18 cellular contexts compared by ENCODE assay signal in genomic region chr9:100465765-100466164, GRCh38. TPM values are rescaled to one million over a fixed set of nuclear protein-coding genes. Genes with fewer than 3 reads are reported as not detected.
A peak's percentile ranks its signal among the peaks of the same experiment; 100 is the strongest.
DNase-seq lines count a peak whose midpoint lies in the region; ATAC-seq and TF ChIP-seq lines count a peak whose summit lies in the region.
"Had no signal": no experiment of that assay in that cellular context is flagged by ENCODE, and none has a peak within 500 bp of the region (broad histone marks: within the 10 kb centered on the region; RNA-seq: fewer than 3 reads in every experiment).

No MANE protein-coding gene starts in this region.

- no peak for DNase-seq in Right ventricle myocardium superior
- DNase-seq in cardiac septum (ENCODE audit: low spot score): no peak
- peak; percentile 5 for DNase-seq in NCI-H526 treated with DMSO at 0.1 percent for 48 hours (lab: John Stamatoyannopoulos, UW)
- DNase-seq in dorsolateral prefrontal cortex: no peak
- DNase-seq in activated T-cell treated with anti-CD3 and anti-CD28 coated beads for 4 hours: no peak
- DNase-seq: Calu3; CD8-positive, alpha-beta T cell; DMS79 treated with DMSO at 0.1 percent for 48 hours; HFFc6; KBM-7; NCI-H1417 treated with DMSO at 0.1 percent for 48 hours; NCI-H187 treated with DMSO at 0.1 percent for 48 hours; NCI-H446; PC-9; SJCRH30 had no signal

- intact Hi-C loops in Right ventricle myocardium superior (cut with DNase I): no loop called here
- intact Hi-C loops in cardiac septum (cut with DNase I): no loop called here
- intact Hi-C loops in dorsolateral prefrontal cortex (cut with DNase I): no loop called here

- ATAC-seq in Right ventricle myocardium superior (ENCODE audit: poor library complexity) (peak; percentile 40), GM19397 (IDR thresholded peaks at IDR 0.05; ENCODE audit: unreplicated experiment) (no peak)
- ATAC-seq: CD8-positive, alpha-beta T cell had no signal

- H3K4me3 ChIP-seq in dorsolateral prefrontal cortex: peak overlapping the region in 4 of 59 donors; percentile 2 to 22 (median 16)
- H3K4me3 ChIP-seq: BLaER1 treated with 17β-estradiol and CSF1 and Interleukin-3, amounts not matched to agents 10 nM and 100 nM; PC-9; SJCRH30 had no signal

- no peaks in the 10 kb centered on the region for H3K27me3 ChIP-seq in dorsolateral prefrontal cortex
- H3K27me3 ChIP-seq: BLaER1 treated with 17β-estradiol and CSF1 and Interleukin-3, amounts not matched to agents 10 nM and 100 nM; SJCRH30 had no signal

- TF ChIP-seq CTCF in dorsolateral prefrontal cortex (IDR thresholded peaks at IDR 0.05 in 54 of 56, conservative IDR thresholded peaks at IDR 0.05 in 2 of 56; ENCODE audit: low read depth in 1 of 56, partially characterized antibody in 56 of 56): no peak

- peak overlapping the region in 54 of 59 donors; percentile 4 to 87 (median 68) for H3K27ac ChIP-seq in dorsolateral prefrontal cortex
- H3K27ac ChIP-seq in temporal lobe (ENCODE audit: low read depth, low read length): peak overlapping the region; percentile 67
- H3K27ac ChIP-seq: BLaER1 treated with 17β-estradiol and CSF1 and Interleukin-3, amounts not matched to agents 10 nM and 100 nM; PC-9; SJCRH30 had no signal

RNA-seq across cellular contexts. Expression of gene TMEFF1, which starts 7.2 kb away (rescaled TPM):
- total RNA-seq in Right ventricle myocardium superior (not detected), cardiac septum (0.46 TPM), dorsolateral prefrontal cortex (10 to 100 TPM; 15.9 to 42.8 (median 25.6) TPM), temporal lobe (38.4 TPM)
- total RNA-seq: CD8-positive, alpha-beta T cell had no signal

RNA-seq across cellular contexts. Expression of gene MSANTD3, which starts 38.8 kb away (rescaled TPM):
- 15.5 TPM for total RNA-seq in Right ventricle myocardium superior
- 32.3 TPM for total RNA-seq in cardiac septum
- total RNA-seq in dorsolateral prefrontal cortex: 10 to 100 TPM; 19.8 to 52.0 (median 34.3) TPM
- 47.7 TPM for total RNA-seq in temporal lobe

Comparison
In these comparisons a context has a peak if more than half of its experiments do, and no peak if none do; other contexts are left out.
1. RNA of gene TMEFF1, which starts 7.2 kb away (total RNA-seq): 38.4 TPM in temporal lobe (single experiment) and 15.9 to 42.8 TPM in dorsolateral prefrontal cortex; 0.46 TPM in cardiac septum (single experiment) and not detected in Right ventricle myocardium superior (single experiment); every median in the first group is over 10 times any median in the second.